In the genomic region with DNA sequence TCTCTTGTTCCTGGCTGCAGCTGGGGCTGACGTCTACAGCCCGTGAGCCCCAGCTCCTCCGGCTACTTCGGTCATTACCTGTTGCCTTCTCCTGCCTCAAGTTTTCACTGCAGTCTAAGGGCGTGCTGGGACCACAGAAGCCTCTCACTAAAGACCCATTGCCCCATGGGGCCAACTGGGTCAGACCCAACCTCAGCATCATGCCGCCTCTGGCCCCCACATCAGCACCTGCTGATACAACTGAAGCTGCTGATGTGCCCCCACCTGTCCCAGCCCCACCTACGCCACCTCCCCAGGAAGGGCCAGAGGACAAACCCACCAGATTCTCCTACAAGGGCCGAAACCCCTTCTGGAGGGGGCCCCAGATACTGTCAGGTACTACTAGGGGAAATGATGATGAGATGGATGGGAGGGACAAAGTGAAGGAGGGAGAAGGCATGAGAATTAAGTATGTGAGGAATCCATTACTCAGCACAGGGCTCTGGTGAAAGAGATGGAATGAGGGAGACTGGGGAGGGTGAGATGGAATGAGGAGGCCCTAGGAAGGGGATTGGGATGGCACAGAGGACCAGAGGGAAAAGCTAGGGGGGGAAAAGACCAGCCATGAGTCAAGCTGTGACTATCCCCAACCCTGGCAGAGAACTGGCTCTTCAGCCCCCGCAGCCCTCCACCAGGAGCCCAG, we compare ENCODE assay signal across 17 cellular contexts. TPM values are rescaled to one million over a fixed set of nuclear protein-coding genes. Genes with fewer than 3 reads are reported as not detected.
"Had no signal": no experiment of that assay in that cellular context is flagged by ENCODE, and none has a peak within 500 bp of the region (broad histone marks: within the 10 kb centered on the region; RNA-seq: fewer than 3 reads in every experiment).

No MANE protein-coding gene starts in this region.

- ATAC-seq: activated T-helper 17 cell treated with anti-CD3 and anti-CD28 coated beads, Interleukin-2, amount 50 U/mL, for 72 hours; left lung; stimulated activated naive B cell treated with anti-CD40 and anti-IgM and Interleukin-4, amounts not matched to agents 10 μg/mL and 1 μg/mL and 100 μg/mL, for 72 hours had no signal

- H3K27ac ChIP-seq: adrenal gland, left lung, prostate gland, right lobe of liver, spleen had no signal

- H3K4me3 ChIP-seq: adrenal gland, left lung, prostate gland, right lobe of liver, spleen had no signal

- H3K36me3 ChIP-seq: prostate gland had no signal

- H3K4me1 ChIP-seq: adrenal gland, prostate gland, right lobe of liver had no signal

- DNase-seq: activated CD4-positive, alpha-beta T cell treated with anti-CD3 and anti-CD28 coated beads for 48 hours; activated naive CD4-positive, alpha-beta T cell treated with anti-CD3 and anti-CD28 coated beads for 36 hours; adrenal gland; dermis blood vessel endothelial cell; glutamatergic neuron; left lung; right lobe of liver; spleen; stimulated activated CD4-positive, alpha-beta T cell treated with anti-CD3 and anti-CD28 coated beads, Interleukin-1b, Interleukin-23, amount 100 ng/mL, for 48 hours; stimulated activated naive B cell treated with anti-CD40 and anti-IgM and Interleukin-4, amounts not matched to agents 10 μg/mL and 1 μg/mL and 100 μg/mL, for 72 hours had no signal

- H3K9me3 ChIP-seq: adrenal gland, left lung, prostate gland, right lobe of liver, spleen had no signal

- H3K27me3 ChIP-seq: adrenal gland, left lung, right lobe of liver, spleen had no signal

RNA-seq across cellular contexts. Expression of gene C11orf42, which starts 5.1 kb away (rescaled TPM):
- total RNA-seq: activated naive CD4-positive, alpha-beta T cell treated with anti-CD3 and anti-CD28 coated beads for 36 hours; activated T-helper 17 cell treated with anti-CD3 and anti-CD28 coated beads, Interleukin-2, amount 50 U/mL, for 72 hours; adrenal gland; dermis blood vessel endothelial cell; epithelial cell of proximal tubule; left lung; natural killer cell treated with Interleukin-12 subunit alpha and Interleukin-12 subunit beta and Interleukin-15 and Interleukin-18, amount 100 ng/mL, for 72 hours; omental fat pad; right lobe of liver; spleen; T-helper 1 cell treated with Interleukin-12 subunit alpha and Interleukin-12 subunit beta and Interleukin-4 antibody, amounts not matched to agents 30 ng/mL and 1 ng/mL, for 36 hours; WTC11 had no signal
- polyA plus RNA-seq: adrenal gland, spleen had no signal

RNA-seq across cellular contexts. Expression of gene OR52W1, which starts 11.4 kb away (rescaled TPM):
- total RNA-seq: activated naive CD4-positive, alpha-beta T cell treated with anti-CD3 and anti-CD28 coated beads for 36 hours; activated T-helper 17 cell treated with anti-CD3 and anti-CD28 coated beads, Interleukin-2, amount 50 U/mL, for 72 hours; adrenal gland; dermis blood vessel endothelial cell; epithelial cell of proximal tubule; left lung; natural killer cell treated with Interleukin-12 subunit alpha and Interleukin-12 subunit beta and Interleukin-15 and Interleukin-18, amount 100 ng/mL, for 72 hours; omental fat pad; prostate gland; right lobe of liver; spleen; T-helper 1 cell treated with Interleukin-12 subunit alpha and Interleukin-12 subunit beta and Interleukin-4 antibody, amounts not matched to agents 30 ng/mL and 1 ng/mL, for 36 hours; WTC11 had no signal
- polyA plus RNA-seq: adrenal gland, spleen had no signal

RNA-seq across cellular contexts. Expression of gene CNGA4, which starts 28.5 kb away (rescaled TPM):
- total RNA-seq: dermis blood vessel endothelial cell; epithelial cell of proximal tubule; natural killer cell treated with Interleukin-12 subunit alpha and Interleukin-12 subunit beta and Interleukin-15 and Interleukin-18, amount 100 ng/mL, for 72 hours had no signal

RNA-seq across cellular contexts. Expression of gene OR52B2, which starts 40.3 kb away (rescaled TPM):
- total RNA-seq: activated naive CD4-positive, alpha-beta T cell treated with anti-CD3 and anti-CD28 coated beads for 36 hours; activated T-helper 17 cell treated with anti-CD3 and anti-CD28 coated beads, Interleukin-2, amount 50 U/mL, for 72 hours; adrenal gland; dermis blood vessel endothelial cell; epithelial cell of proximal tubule; omental fat pad; prostate gland; T-helper 1 cell treated with Interleukin-12 subunit alpha and Interleukin-12 subunit beta and Interleukin-4 antibody, amounts not matched to agents 30 ng/mL and 1 ng/mL, for 36 hours; WTC11 had no signal
- polyA plus RNA-seq: adrenal gland, spleen had no signal
